Comparison of ENCODE assay signal across 17 cellular contexts in genomic region chr22:46142548-46143490, GRCh38.
"Had no signal": no experiment of that assay in that cellular context is flagged by ENCODE, and none has a peak within 500 bp of the region (broad histone marks: within the 10 kb centered on the region; RNA-seq: fewer than 3 reads in every experiment).

No MANE protein-coding gene starts in this region.

- H3K4me3 ChIP-seq: dorsolateral prefrontal cortex, skin epidermis had no signal

- DNase-seq: activated CD4-positive, alpha-beta T cell treated with anti-CD3 and anti-CD28 coated beads, Interleukin-2, amount 10 ng/mL, durations not matched to agents 24 days and 14 days; activated CD8-positive, alpha-beta T cell treated with anti-CD3 and anti-CD28 coated beads for 36 hours; activated naive CD4-positive, alpha-beta T cell treated with anti-CD3 and anti-CD28 coated beads, Interleukin-2, amount 10 ng/mL, durations not matched to agents 7 days and 5 days; activated T-cell treated with anti-CD3 and anti-CD28 coated beads, Interleukin-2, amount 50 U/mL, for 1 hour; aorta; brain microvascular endothelial cell; central memory CD4-positive, alpha-beta T cell; dorsolateral prefrontal cortex; foreskin keratinocyte; hippocampal formation; retina; trophoblast cell had no signal

- H3K27ac ChIP-seq: brain microvascular endothelial cell, dorsolateral prefrontal cortex, foreskin keratinocyte had no signal

- H3K27me3 ChIP-seq: dorsolateral prefrontal cortex had no signal

- ATAC-seq: activated CD8-positive, alpha-beta T cell treated with anti-CD3 and anti-CD28 coated beads for 36 hours; activated T-helper 17 cell treated with anti-CD3 and anti-CD28 coated beads, Interleukin-2, amount 50 U/mL, for 72 hours; foreskin keratinocyte; natural killer cell treated with Interleukin-12 subunit alpha and Interleukin-12 subunit beta and Interleukin-15 and Interleukin-18, amount 100 ng/mL, for 72 hours had no signal

- FAIRE-seq: colon, islet of Langerhans had no signal

- H3K36me3 ChIP-seq: brain microvascular endothelial cell had no signal
